1 cellular context compared by ENCODE assay signal in genomic region chr19:55654833-55655647, GRCh38.
TF ChIP-seq lines count a peak whose summit lies in the region.

Gene U2AF2 (plus strand): TSS chr19:55655035. CDS start chr19:55655105, 70 bp downstream.

TF ChIP-seq in GM12878, 131 proteins besides CTCF, POLR2A, EP300 and RAD21 (continued from another document and continues in another):
- TF ChIP-seq USF2 (IDR thresholded peaks at IDR 0.05; ENCODE audit: borderline replicate concordance, low read depth, low read length) (peak; percentile 65), NFIC (IDR thresholded peaks at IDR 0.05; ENCODE audit: low read depth, low read length) (no peak), KDM1A (IDR thresholded peaks at IDR 0.05; ENCODE audit: borderline replicate concordance) (no peak), ETV6 (conservative IDR thresholded peaks at IDR 0.05 in 1 of 2, IDR thresholded peaks at IDR 0.05 in 1 of 2; ENCODE audit: borderline replicate concordance in 1 of 2, low read depth in 1 of 2) (no peak), PML (IDR thresholded peaks at IDR 0.05; ENCODE audit: low read length) (peak; percentile 47; the same call in 1 of the 2 replicates), BCL11A (IDR thresholded peaks at IDR 0.05; ENCODE audit: low read depth, low read length) (no peak), JUNB (IDR thresholded peaks at IDR 0.05) (no peak), NBN (IDR thresholded peaks at IDR 0.05) (0 out of 2 replicates have a peak, but pooled peaks have one; percentile 60), GATAD2B (conservative IDR thresholded peaks at IDR 0.05; ENCODE audit: low read depth) (peak; percentile 87), MYC (IDR thresholded peaks at IDR 0.05; ENCODE audit: insufficient read depth, insufficient read length, insufficient replicate concordance, low read length, severe bottlenecking) (peak; percentile 91), FOXK2 (IDR thresholded peaks at IDR 0.05) (peak; percentile 73), ZNF217 (IDR thresholded peaks at IDR 0.05) (peak; percentile 65; the same call in 1 of the 2 replicates), USF1 (IDR thresholded peaks at IDR 0.05; ENCODE audit: borderline replicate concordance, extremely low read length, insufficient read depth, low read depth, low read length) (peak; percentile 89), ZBTB33 (IDR thresholded peaks at IDR 0.05) (no peak), CREM (IDR thresholded peaks at IDR 0.05; ENCODE audit: low read depth) (peak; percentile 38), CREB1 (IDR thresholded peaks at IDR 0.05; ENCODE audit: low read depth) (0 out of 2 replicates have a peak, but pooled peaks have one; percentile 29), RELB (IDR thresholded peaks at IDR 0.05; ENCODE audit: low read depth) (no peak; the same call in 1 of the 2 replicates), RB1 (IDR thresholded peaks at IDR 0.05; ENCODE audit: borderline replicate concordance) (peak; percentile 92), IRF5 (IDR thresholded peaks at IDR 0.05; ENCODE audit: borderline replicate concordance) (no peak), SRF (IDR thresholded peaks at IDR 0.05; ENCODE audit: low read depth in 2 of 2, low read length in 2 of 2) (0 out of 4 replicates have a peak, but pooled peaks of 1 of the 2 experiments have one; percentile 5), POU2F2 (IDR thresholded peaks at IDR 0.05; ENCODE audit: borderline replicate concordance, low read depth, low read length) (0 out of 3 replicates have a peak, but pooled peaks have one; percentile 7), TARDBP (IDR thresholded peaks at IDR 0.05; ENCODE audit: borderline replicate concordance) (no peak), TAF1 (IDR thresholded peaks at IDR 0.05; ENCODE audit: borderline replicate concordance, low read depth, low read length) (peak; percentile 80; the same call in 1 of the 2 replicates), NFYA (IDR thresholded peaks at IDR 0.05; ENCODE audit: borderline replicate concordance, low read depth, low read length) (no peak), HCFC1 (IDR thresholded peaks at IDR 0.05; ENCODE audit: low read length) (no peak; the same call in 1 of the 2 replicates), STAT3 (IDR thresholded peaks at IDR 0.05; ENCODE audit: low read depth, low read length) (no peak), RELA (IDR thresholded peaks at IDR 0.05; ENCODE audit: borderline replicate concordance, partially characterized antibody) (peak; percentile 31), IKZF2 (IDR thresholded peaks at IDR 0.05) (no peak), MXI1 (IDR thresholded peaks at IDR 0.05; ENCODE audit: low read depth, low read length) (peak; percentile 96), CHD4 (IDR thresholded peaks at IDR 0.05) (no peak), MAX (IDR thresholded peaks at IDR 0.05; ENCODE audit: low read depth, low read length) (peak; percentile 94), ZSCAN29 (IDR thresholded peaks at IDR 0.05) (0 out of 2 replicates have a peak, but pooled peaks have one; percentile 45), ATF3 (IDR thresholded peaks at IDR 0.05; ENCODE audit: borderline replicate concordance, extremely low read depth, low read depth, low read length) (peak; percentile 68; the same call in 1 of the 2 replicates), EGR1 (IDR thresholded peaks at IDR 0.05; ENCODE audit: borderline replicate concordance in 1 of 2, low read depth in 2 of 2, low read length in 2 of 2) (peak in 1 of 2 experiments; percentile 41; a peak in 1 of 3 replicates), NR2F1 (conservative IDR thresholded peaks at IDR 0.05) (peak; percentile 48), RAD51 (IDR thresholded peaks at IDR 0.05) (peak; percentile 75), KLF5 (IDR thresholded peaks at IDR 0.05; ENCODE audit: partially characterized antibody) (peak; percentile 89), ZNF207 (IDR thresholded peaks at IDR 0.05; ENCODE audit: borderline replicate concordance) (peak; percentile 90), SMARCA5 (IDR thresholded peaks at IDR 0.05) (peak; percentile 98), NKRF (conservative IDR thresholded peaks at IDR 0.05) (peak; percentile 91), NRF1 (conservative IDR thresholded peaks at IDR 0.05; ENCODE audit: low read depth, low read length) (peak; percentile 72), POLR2AphosphoS2 (IDR thresholded peaks at IDR 0.05; ENCODE audit: low read depth, low read length) (no peak; the same call in 1 of the 2 replicates), IKZF1 (conservative IDR thresholded peaks at IDR 0.05) (peak; percentile 82), RFX5 (IDR thresholded peaks at IDR 0.05; ENCODE audit: low read depth, low read length) (no peak), CHD1 (IDR thresholded peaks at IDR 0.05; ENCODE audit: low read depth, low read length) (peak; percentile 49; the same call in 1 of the 2 replicates), YY1 (IDR thresholded peaks at IDR 0.05; ENCODE audit: low read depth, low read length) (peak; percentile 96), SUZ12 (IDR thresholded peaks at IDR 0.05; ENCODE audit: unreplicated experiment) (no peak), BHLHE40 (IDR thresholded peaks at IDR 0.05; ENCODE audit: borderline replicate concordance in 1 of 2, low read depth in 2 of 2, low read length in 1 of 2) (peak; percentile 78 to 96), PRDM15 (CRISPR knock-in tag; IDR thresholded peaks at IDR 0.05) (no peak), PKNOX1 (IDR thresholded peaks at IDR 0.05) (peak; percentile 50)
